In the genomic region with DNA sequence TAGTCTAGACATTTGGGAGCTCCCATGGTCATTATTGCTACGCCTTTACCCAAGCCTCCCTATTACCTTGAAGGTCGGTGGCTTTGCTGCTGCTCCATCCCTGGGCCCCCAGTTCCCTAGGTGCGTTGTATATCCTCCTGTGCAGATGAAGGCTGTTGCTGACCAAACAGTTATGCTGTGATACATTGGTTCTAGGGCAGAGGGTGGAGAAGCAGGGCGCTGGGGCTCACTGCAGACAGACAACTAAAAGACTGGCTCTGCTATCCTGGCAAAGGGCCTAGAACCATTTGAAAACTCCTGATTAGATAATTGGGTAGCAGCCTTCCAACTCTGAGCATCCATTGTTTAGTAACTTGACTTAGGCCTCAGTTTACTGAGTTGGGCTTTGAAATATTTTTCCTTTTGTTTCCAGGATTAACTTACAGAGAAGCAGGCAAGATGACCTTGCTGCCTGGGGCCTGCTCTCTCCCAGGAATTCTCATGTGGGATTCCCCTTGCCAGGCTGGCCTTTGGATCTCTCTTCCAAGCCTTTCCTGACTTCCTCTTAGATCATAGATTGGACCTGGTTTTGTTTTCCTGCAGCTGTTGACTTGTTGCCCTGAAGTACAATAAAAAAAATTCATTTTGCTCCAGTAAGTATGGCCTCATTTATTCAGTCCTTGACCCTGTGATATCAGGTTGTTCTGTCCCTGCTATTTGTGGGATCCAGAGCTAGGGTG, we compare ENCODE assay signal across 21 cellular contexts. TPM values are rescaled to one million over a fixed set of nuclear protein-coding genes. Genes with fewer than 3 reads are reported as not detected.
DNase-seq lines count a peak whose midpoint lies in the region; ATAC-seq, FAIRE-seq and TF ChIP-seq lines count a peak whose summit lies in the region.
"Had no signal": no experiment of that assay in that cellular context is flagged by ENCODE, and none has a peak within 500 bp of the region (broad histone marks: within the 10 kb centered on the region; RNA-seq: fewer than 3 reads in every experiment).

No MANE protein-coding gene starts in this region.

- intact Hi-C loops in Right ventricle myocardium inferior (cut with DNase I) (no loop called here), esophagus muscularis mucosa (cut with DNase I) (no loop called here), HepG2 (cut with micrococcal nuclease; ENCODE audit: unreplicated experiment) (no loop called here), testis (cut with DNase I; ENCODE audit: low total_unique reads) (no loop called here), esophagus squamous epithelium (cut with DNase I) (no loop called here)

- H3K4me1 ChIP-seq in right atrium auricular region, result peaks cover 0 to 12% of the 10 kb centered on the region in 2 donors
- no peaks in the 10 kb centered on the region for H3K4me1 ChIP-seq in esophagus muscularis mucosa
- peaks cover 81% of the 10 kb centered on the region for H3K4me1 ChIP-seq in HepG2 (ENCODE audit: insufficient read depth, low read length)
- H3K4me1 ChIP-seq in testis, result peaks cover 5% of the 10 kb centered on the region
- H3K4me1 ChIP-seq in esophagus squamous epithelium, result no peaks in the 10 kb centered on the region
- H3K4me1 ChIP-seq: BLaER1 had no signal

- peak overlapping the region in 1 of 2 donors; percentile 3 for H3K27ac ChIP-seq in right atrium auricular region
- no peak overlapping the region for H3K27ac ChIP-seq in esophagus muscularis mucosa (replicated peaks in 1 of 4)
- peak overlapping the region; percentile 54 for H3K27ac ChIP-seq in HepG2 (ENCODE audit: extremely low read length, insufficient read depth, low read length)
- no peak overlapping the region for H3K27ac ChIP-seq in testis
- H3K27ac ChIP-seq in esophagus squamous epithelium, result no peak overlapping the region
- H3K27ac ChIP-seq: BLaER1, HL-60 had no signal

- no peak for TF ChIP-seq RAD21 in HepG2 (CRISPR knock-in tag; IDR thresholded peaks at IDR 0.05)

- ATAC-seq in Right ventricle myocardium inferior (peak; percentile 79), HepG2 (peak; percentile 45; the same call in 1 of the 3 replicates)
- ATAC-seq in activated CD8-positive, alpha-beta memory T cell treated with anti-CD3 and anti-CD28 coated beads, Interleukin-2, amount 10 ng/mL, durations not matched to agents 7 days and 5 days, result no peak
- ATAC-seq: CD8-positive, alpha-beta T cell had no signal

- H4K20me1 ChIP-seq in HepG2 (ENCODE audit: insufficient read depth, low read length), result no peaks in the 10 kb centered on the region
- H4K20me1 ChIP-seq: BLaER1 had no signal

- DNase-seq in Right ventricle myocardium inferior (ENCODE audit: missing footprints) (no peak), right atrium auricular region (ENCODE audit: low spot score) (no peak), esophagus muscularis mucosa (ENCODE audit: extremely low spot score) (peak; percentile 62), HepG2 (ENCODE audit: low spot score) (peak; percentile 38), testis (peak; percentile 34), esophagus squamous epithelium (lab: John Stamatoyannopoulos, UW) (no peak), NOMO-1 (lab: John Stamatoyannopoulos, UW; ENCODE audit: unreplicated experiment in 2 of 2) (no peak)
- DNase-seq in activated CD8-positive, alpha-beta memory T cell treated with anti-CD3 and anti-CD28 coated beads, Interleukin-2, amount 10 ng/mL, durations not matched to agents 7 days and 5 days, result no peak
- DNase-seq: CD8-positive, alpha-beta T cell; DMS79; H9; NCI-H1436; NCI-H2029 treated with DMSO at 0.1 percent for 48 hours; NCI-H2171 treated with DMSO at 0.1 percent for 48 hours; NCI-H510A; SIG-M5 had no signal

- CTCF ChIA-PET in HepG2 (lab: Yijun Ruan, JAX; ENCODE audit: low intra/inter-chr PET ratio, low total read pairs), result no interaction called here
- CTCF ChIA-PET in activated CD8-positive, alpha-beta memory T cell treated with anti-CD3 and anti-CD28 coated beads, Interleukin-2, amount 10 ng/mL, durations not matched to agents 7 days and 5 days (lab: Charles Lee), result interaction anchor here (1.0 kb wide), 1 partner anchor 20 kb away, joined by 3 read pairs; no protein-coding TSS in a partner anchor

- in situ Hi-C loops in HepG2 (cut with HindIII; ENCODE audit: extremely low pct_ligation_motif_present, low pct_unique_long_range_greater_than_20kb), result no loop called here

- H3K27me3 ChIP-seq in right atrium auricular region (no peaks in the 10 kb centered on the region), esophagus muscularis mucosa (no peaks in the 10 kb centered on the region), HepG2 (ENCODE audit: control insufficient read depth in 1 of 2, insufficient read depth in 2 of 2, low read length in 2 of 2) (no peaks in the 10 kb centered on the region), testis (no peaks in the 10 kb centered on the region), esophagus squamous epithelium (no peaks in the 10 kb centered on the region)
- H3K27me3 ChIP-seq: BLaER1 had no signal

- H3K9me3 Mint-ChIP-seq in activated CD8-positive, alpha-beta memory T cell treated with anti-CD3 and anti-CD28 coated beads, Interleukin-2, amount 10 ng/mL, durations not matched to agents 7 days and 5 days (ENCODE audit: low read depth), result no peaks in the 10 kb centered on the region
- H3K9me3 Mint-ChIP-seq: CD8-positive, alpha-beta T cell had no signal

- H3K79me2 ChIP-seq in HepG2 (ENCODE audit: insufficient read depth, low read length), result no peaks in the 10 kb centered on the region

- H3K9me3 ChIP-seq in right atrium auricular region (no peaks in the 10 kb centered on the region), esophagus muscularis mucosa (no peaks in the 10 kb centered on the region), HepG2 (ENCODE audit: low read length) (no peaks in the 10 kb centered on the region), testis (no peaks in the 10 kb centered on the region), esophagus squamous epithelium (no peaks in the 10 kb centered on the region)
- H3K9me3 ChIP-seq: BLaER1 had no signal

- H3K27ac Mint-ChIP-seq in activated CD8-positive, alpha-beta memory T cell treated with anti-CD3 and anti-CD28 coated beads, Interleukin-2, amount 10 ng/mL, durations not matched to agents 7 days and 5 days, result no peak overlapping the region
- H3K27ac Mint-ChIP-seq: CD8-positive, alpha-beta T cell; H9 had no signal

- no peak overlapping the region for H3K4me3 ChIP-seq in right atrium auricular region
- no peak overlapping the region for H3K4me3 ChIP-seq in esophagus muscularis mucosa
- H3K4me3 ChIP-seq in HepG2 (replicated peaks in 1 of 3; ENCODE audit: insufficient read depth in 1 of 3, low read depth in 2 of 3, low read length in 3 of 3), result no peak overlapping the region
- no peak overlapping the region for H3K4me3 ChIP-seq in testis
- H3K4me3 ChIP-seq in esophagus squamous epithelium, result no peak overlapping the region
- H3K4me3 ChIP-seq: BLaER1 had no signal

- POLR2A ChIA-PET in HepG2 (lab: Yijun Ruan, JAX), result interaction anchor here (1.1 kb wide), 1 partner anchor 14 kb away, joined by 4 read pairs; no protein-coding TSS in a partner anchor

- H3K36me3 ChIP-seq in right atrium auricular region (no peaks in the 10 kb centered on the region), esophagus muscularis mucosa (no peaks in the 10 kb centered on the region), HepG2 (replicated peaks in 1 of 2; ENCODE audit: control insufficient read depth in 1 of 2, insufficient read depth in 2 of 2, low read length in 2 of 2) (no peaks in the 10 kb centered on the region), testis (ENCODE audit: low read depth, missing control alignments) (no peaks in the 10 kb centered on the region), esophagus squamous epithelium (no peaks in the 10 kb centered on the region)
- H3K36me3 ChIP-seq: BLaER1 had no signal

- no peak for TF ChIP-seq EP300 in esophagus muscularis mucosa (IDR thresholded peaks at IDR 0.05)
- no peak for TF ChIP-seq EP300 in HepG2 (IDR thresholded peaks at IDR 0.05; ENCODE audit: low read depth in 2 of 2, low read length in 2 of 2)
- no peak for TF ChIP-seq EP300 in HepG2 (CRISPR knock-in tag; IDR thresholded peaks at IDR 0.05; ENCODE audit: borderline replicate concordance)

- H3K36me3 Mint-ChIP-seq in activated CD8-positive, alpha-beta memory T cell treated with anti-CD3 and anti-CD28 coated beads, Interleukin-2, amount 10 ng/mL, durations not matched to agents 7 days and 5 days, result peaks cover 11% of the 10 kb centered on the region

- FAIRE-seq in HepG2 (lab: Jason Lieb, UNC), result no peak
- FAIRE-seq: D721Med, HTR-8/SVneo had no signal

- WGBS in esophagus muscularis mucosa, result 51% methylated on average over 4 of the region's 4 CpGs
- WGBS in HepG2 (ENCODE audit: low lambda C conversion rate), result 67% methylated on average over 4 of the region's 4 CpGs
- WGBS in testis, 2 donors, result 43 to 51% methylated on average over 2 to 4 of the region's 4 CpGs
- 32 to 41% methylated on average over 3 of the region's 4 CpGs for WGBS in esophagus squamous epithelium, 2 donors

- H3K4me2 ChIP-seq in HepG2 (ENCODE audit: low read depth, low read length), result peak overlapping the region; percentile 32
- H3K4me2 ChIP-seq: BLaER1 had no signal

- no peaks in the 10 kb centered on the region for H3K4me1 Mint-ChIP-seq in activated CD8-positive, alpha-beta memory T cell treated with anti-CD3 and anti-CD28 coated beads, Interleukin-2, amount 10 ng/mL, durations not matched to agents 7 days and 5 days

- no peak overlapping the region for H3K4me3 Mint-ChIP-seq in activated CD8-positive, alpha-beta memory T cell treated with anti-CD3 and anti-CD28 coated beads, Interleukin-2, amount 10 ng/mL, durations not matched to agents 7 days and 5 days
- H3K4me3 Mint-ChIP-seq: CD8-positive, alpha-beta T cell; H9 had no signal

- no peak overlapping the region for H2AFZ ChIP-seq in HepG2 (ENCODE audit: low read length)

- TF ChIP-seq POLR2A in esophagus muscularis mucosa (IDR thresholded peaks at IDR 0.05; ENCODE audit: low read depth) (no peak), HepG2 (IDR thresholded peaks at IDR 0.05; ENCODE audit: insufficient read depth in 1 of 2, low read depth in 2 of 2, low read length in 2 of 2) (no peak), testis (IDR thresholded peaks at IDR 0.05) (no peak), esophagus squamous epithelium (IDR thresholded peaks at IDR 0.05) (no peak)

- no peaks in the 10 kb centered on the region for H3K27me3 Mint-ChIP-seq in activated CD8-positive, alpha-beta memory T cell treated with anti-CD3 and anti-CD28 coated beads, Interleukin-2, amount 10 ng/mL, durations not matched to agents 7 days and 5 days

- no peak overlapping the region; the same call in 1 of the 2 replicates for H3K9ac ChIP-seq in HepG2 (ENCODE audit: insufficient read depth, low read depth, low read length)
- H3K9ac ChIP-seq: BLaER1 had no signal

- no peak for TF ChIP-seq CTCF in right atrium auricular region (IDR thresholded peaks at IDR 0.05)
- TF ChIP-seq CTCF in esophagus muscularis mucosa (IDR thresholded peaks at IDR 0.05), result no peak
- TF ChIP-seq CTCF in HepG2 (CRISPR knock-in tag; IDR thresholded peaks at IDR 0.05), result no peak
- no peak for TF ChIP-seq CTCF in testis (IDR thresholded peaks at IDR 0.05)
- TF ChIP-seq CTCF in esophagus squamous epithelium (IDR thresholded peaks at IDR 0.05), result no peak

- no TSS peak for BruUV-seq in HepG2 (replicated peaks; lab: Mats Ljungman, UMichigan)

RNA-seq across cellular contexts. Expression of a gene that starts 15.5 kb away (rescaled TPM):
- total RNA-seq in Right ventricle myocardium inferior (7.5 TPM), right atrium auricular region (1 to 10 TPM in 1 of 2 donors, under 1 TPM in 1; 0.52 to 9.9 TPM), esophagus muscularis mucosa (1 to 10 TPM in 2 of 4 donors, not detected in 2; 1.7 to 5.4 TPM), HepG2 (2016; rRNA removed; fragmentation: Illumina TruSeq; extraction: Trizol) (1.7 and 1.9 TPM in 2 replicates), testis (1 to 10 TPM in 1 of 2 donors, under 1 TPM in 1; 0.55 to 5.0 TPM), esophagus squamous epithelium (10 to 100 TPM in 1 of 4 donors, 1 to 10 TPM in 2, under 1 TPM in 1; 0.57 to 42.4 (median 1.8) TPM)
- 1.5 and 2.1 TPM in 2 replicates for total RNA-seq in HepG2 (2016; cell fraction: cytosol; rRNA removed; fragmentation: Illumina TruSeq; extraction: Trizol; ENCODE audit: low read depth)
- total RNA-seq in HepG2 (2016; cell fraction: insoluble cytoplasmic fraction; rRNA removed; fragmentation: Illumina TruSeq; extraction: Trizol), result 1.5 and 1.6 TPM in 2 replicates
- total RNA-seq in HepG2 (2016; cell fraction: membrane; rRNA removed; fragmentation: Illumina TruSeq; extraction: Trizol), result 1.7 and 2.0 TPM in 2 replicates
- 0.90 and 1.4 TPM in 2 replicates for total RNA-seq in HepG2 (2016; cell fraction: nucleus; rRNA removed; fragmentation: Illumina TruSeq; extraction: Trizol)
- polyA plus RNA-seq in HepG2 (2011; rRNA removed) (0.46 and 0.65 TPM in 2 replicates), testis (ENCODE audit: insufficient read depth, low read depth, low replicate concordance) (4.3 TPM)
- polyA plus RNA-seq in HepG2 (2011; cell fraction: cytosol; rRNA removed), result 0.44 and 0.51 TPM in 2 replicates
- 0.13 and 0.55 TPM in 2 replicates for polyA plus RNA-seq in HepG2 (2011; cell fraction: nucleus; rRNA removed)
- polyA plus RNA-seq in HepG2 (2012), result 0.35 and 0.46 TPM in 2 replicates
- polyA plus RNA-seq in HepG2 (2016; cell fraction: cytosol; fragmentation: Illumina TruSeq; extraction: Trizol; ENCODE audit: low read depth), result 0.80 and 1.0 TPM in 2 replicates
- 1.2 and 1.8 TPM in 2 replicates for polyA plus RNA-seq in HepG2 (2016; cell fraction: insoluble cytoplasmic fraction; fragmentation: Illumina TruSeq; extraction: Trizol; ENCODE audit: low read depth)
- polyA plus RNA-seq in HepG2 (2016; cell fraction: membrane; fragmentation: Illumina TruSeq; extraction: Trizol; ENCODE audit: low read depth), result 1.1 and 1.5 TPM in 2 replicates
- polyA plus RNA-seq in HepG2 (2016; cell fraction: nucleus; fragmentation: Illumina TruSeq; extraction: Trizol; ENCODE audit: insufficient read depth, low read depth), result 2.6 and 3.9 TPM in 2 replicates
- not detected in 2 replicates for polyA minus RNA-seq in HepG2 (2011; rRNA and poly(A)+ RNA removed; ENCODE audit: low replicate concordance)
- polyA minus RNA-seq in HepG2 (2011; cell fraction: cytosol; rRNA and poly(A)+ RNA removed), result not detected in 2 replicates
- 1.2 and 1.3 TPM in 2 replicates for polyA minus RNA-seq in HepG2 (2011; cell fraction: nucleus; rRNA and poly(A)+ RNA removed)
- total RNA-seq in activated CD8-positive, alpha-beta memory T cell treated with anti-CD3 and anti-CD28 coated beads, Interleukin-2, amount 10 ng/mL, durations not matched to agents 7 days and 5 days, result 10 to 100 TPM in 1 of 2 experiments, 1 to 10 TPM in 1; 6.7 to 13.0 TPM
- total RNA-seq: H9 had no signal

RNA-seq across cellular contexts. Expression of a gene that starts 42.5 kb away (rescaled TPM):
- 3.5 TPM for total RNA-seq in Right ventricle myocardium inferior
- total RNA-seq in right atrium auricular region, result 1 to 10 TPM; 1.7 to 5.7 TPM
- total RNA-seq in esophagus muscularis mucosa, result 10 to 100 TPM in 1 of 4 donors, 1 to 10 TPM in 3; 4.0 to 13.8 (median 5.2) TPM
- 0.04 TPM in 1 of 2 replicates, not detected in the other for total RNA-seq in HepG2 (2016; rRNA removed; fragmentation: Illumina TruSeq; extraction: Trizol)
- total RNA-seq in HepG2 (2016; cell fraction: cytosol; rRNA removed; fragmentation: Illumina TruSeq; extraction: Trizol; ENCODE audit: low read depth), result not detected in 2 replicates
- total RNA-seq in HepG2 (2016; cell fraction: insoluble cytoplasmic fraction; rRNA removed; fragmentation: Illumina TruSeq; extraction: Trizol), result not detected in 2 replicates
- total RNA-seq in HepG2 (2016; cell fraction: membrane; rRNA removed; fragmentation: Illumina TruSeq; extraction: Trizol), result not detected in 2 replicates
- not detected in 2 replicates for total RNA-seq in HepG2 (2016; cell fraction: nucleus; rRNA removed; fragmentation: Illumina TruSeq; extraction: Trizol)
- polyA plus RNA-seq in HepG2 (2011; rRNA removed), result not detected in 2 replicates
- 0.01 TPM in 1 of 2 replicates, not detected in the other for polyA plus RNA-seq in HepG2 (2011; cell fraction: cytosol; rRNA removed)
- 0.36 TPM in 1 of 2 replicates, not detected in the other for polyA plus RNA-seq in HepG2 (2011; cell fraction: nucleus; rRNA removed)
- polyA plus RNA-seq in HepG2 (2012), result 0.07 TPM in 1 of 2 replicates, not detected in the other
- not detected in 2 replicates for polyA plus RNA-seq in HepG2 (2016; cell fraction: cytosol; fragmentation: Illumina TruSeq; extraction: Trizol; ENCODE audit: low read depth)
- polyA plus RNA-seq in HepG2 (2016; cell fraction: insoluble cytoplasmic fraction; fragmentation: Illumina TruSeq; extraction: Trizol; ENCODE audit: low read depth), result not detected in 2 replicates
- not detected in 2 replicates for polyA plus RNA-seq in HepG2 (2016; cell fraction: membrane; fragmentation: Illumina TruSeq; extraction: Trizol; ENCODE audit: low read depth)
- polyA plus RNA-seq in HepG2 (2016; cell fraction: nucleus; fragmentation: Illumina TruSeq; extraction: Trizol; ENCODE audit: insufficient read depth, low read depth), result not detected in 2 replicates
- polyA minus RNA-seq in HepG2 (2011; rRNA and poly(A)+ RNA removed; ENCODE audit: low replicate concordance), result 12.7 TPM in 1 of 2 replicates, not detected in the other
- not detected in 2 replicates for polyA minus RNA-seq in HepG2 (2011; cell fraction: cytosol; rRNA and poly(A)+ RNA removed)
- 0.50 TPM in 1 of 2 replicates, not detected in the other for polyA minus RNA-seq in HepG2 (2011; cell fraction: nucleus; rRNA and poly(A)+ RNA removed)
- 10 to 100 TPM; 21.2 to 22.9 TPM for total RNA-seq in testis
- polyA plus RNA-seq in testis (ENCODE audit: insufficient read depth, low read depth, low replicate concordance), result 38.8 TPM
- total RNA-seq in activated CD8-positive, alpha-beta memory T cell treated with anti-CD3 and anti-CD28 coated beads, Interleukin-2, amount 10 ng/mL, durations not matched to agents 7 days and 5 days, result 100 to 1,000 TPM; 187 to 209 TPM
- total RNA-seq in esophagus squamous epithelium, result 10 to 100 TPM; 55.3 to 73.3 (median 66.5) TPM

RNA-seq across cellular contexts. Expression of a gene that starts 47.7 kb away (rescaled TPM):
- total RNA-seq in Right ventricle myocardium inferior (not detected), right atrium auricular region (not detected), esophagus muscularis mucosa (not detected), HepG2 (2016; rRNA removed; fragmentation: Illumina TruSeq; extraction: Trizol) (not detected in 2 replicates), testis (under 1 TPM in 1 of 2 donors, not detected in 1; 0.31 TPM), esophagus squamous epithelium (not detected)
- total RNA-seq in HepG2 (2016; cell fraction: cytosol; rRNA removed; fragmentation: Illumina TruSeq; extraction: Trizol; ENCODE audit: low read depth), result not detected in 2 replicates
- total RNA-seq in HepG2 (2016; cell fraction: insoluble cytoplasmic fraction; rRNA removed; fragmentation: Illumina TruSeq; extraction: Trizol), result not detected in 2 replicates
- total RNA-seq in HepG2 (2016; cell fraction: membrane; rRNA removed; fragmentation: Illumina TruSeq; extraction: Trizol), result not detected in 2 replicates
- not detected in 2 replicates for total RNA-seq in HepG2 (2016; cell fraction: nucleus; rRNA removed; fragmentation: Illumina TruSeq; extraction: Trizol)
- polyA plus RNA-seq in HepG2 (2011; rRNA removed) (not detected in 2 replicates), testis (ENCODE audit: insufficient read depth, low read depth, low replicate concordance) (0.70 TPM)
- not detected in 2 replicates for polyA plus RNA-seq in HepG2 (2011; cell fraction: cytosol; rRNA removed)
- not detected in 2 replicates for polyA plus RNA-seq in HepG2 (2011; cell fraction: nucleus; rRNA removed)
- not detected in 2 replicates for polyA plus RNA-seq in HepG2 (2012)
- not detected in 2 replicates for polyA plus RNA-seq in HepG2 (2016; cell fraction: cytosol; fragmentation: Illumina TruSeq; extraction: Trizol; ENCODE audit: low read depth)
- polyA plus RNA-seq in HepG2 (2016; cell fraction: insoluble cytoplasmic fraction; fragmentation: Illumina TruSeq; extraction: Trizol; ENCODE audit: low read depth), result not detected in 2 replicates
- polyA plus RNA-seq in HepG2 (2016; cell fraction: membrane; fragmentation: Illumina TruSeq; extraction: Trizol; ENCODE audit: low read depth), result not detected in 2 replicates
- not detected in 2 replicates for polyA plus RNA-seq in HepG2 (2016; cell fraction: nucleus; fragmentation: Illumina TruSeq; extraction: Trizol; ENCODE audit: insufficient read depth, low read depth)
- not detected in 2 replicates for polyA minus RNA-seq in HepG2 (2011; rRNA and poly(A)+ RNA removed; ENCODE audit: low replicate concordance)
- polyA minus RNA-seq in HepG2 (2011; cell fraction: cytosol; rRNA and poly(A)+ RNA removed), result not detected in 2 replicates
- not detected in 2 replicates for polyA minus RNA-seq in HepG2 (2011; cell fraction: nucleus; rRNA and poly(A)+ RNA removed)
- total RNA-seq in activated CD8-positive, alpha-beta memory T cell treated with anti-CD3 and anti-CD28 coated beads, Interleukin-2, amount 10 ng/mL, durations not matched to agents 7 days and 5 days, result not detected
- total RNA-seq: A172; CD8-positive, alpha-beta T cell; H9 had no signal

Comparison
In these comparisons a context has a peak if more than half of its experiments do, and no peak if none do; other contexts are left out.
1. DNase-seq: peak in esophagus muscularis mucosa (single experiment), HepG2 (single experiment) and testis (single experiment); none in Right ventricle myocardium inferior (single experiment), right atrium auricular region (single experiment), activated CD8-positive, alpha-beta memory T cell treated with anti-CD3 and anti-CD28 coated beads, Interleukin-2, amount 10 ng/mL, durations not matched to agents 7 days and 5 days (single experiment), esophagus squamous epithelium (single experiment) and NOMO-1 (0 of 2).